In genomic region chr9:81814794-81815464, GRCh38 we compare ENCODE assay signal across 9 cellular contexts.
A peak's percentile ranks its signal among the peaks of the same experiment; 100 is the strongest.
DNase-seq lines count a peak whose midpoint lies in the region; ATAC-seq and TF ChIP-seq lines count a peak whose summit lies in the region.
"Had no signal": no experiment of that assay in that cellular context is flagged by ENCODE, and none has a peak within 500 bp of the region (broad histone marks: within the 10 kb centered on the region; RNA-seq: fewer than 3 reads in every experiment).

No MANE protein-coding gene starts in this region.

- H3K36me3 Mint-ChIP-seq in activated naive CD4-positive, alpha-beta T cell treated with anti-CD3 and anti-CD28 coated beads, Interleukin-2, amount 10 ng/mL, durations not matched to agents 7 days and 5 days: no peaks in the 10 kb centered on the region
- H3K36me3 Mint-ChIP-seq in brain: no peaks in the 10 kb centered on the region
- H3K36me3 Mint-ChIP-seq: CD4-positive, CD25-positive, alpha-beta regulatory T cell had no signal

- H3K36me3 ChIP-seq in thymus (ENCODE audit: control insufficient read depth, insufficient read depth) (no peaks in the 10 kb centered on the region), breast epithelium (no peaks in the 10 kb centered on the region)

- H3K4me1 ChIP-seq in thymus (ENCODE audit: control insufficient read depth, insufficient read depth, low read length): peaks cover 16% of the 10 kb centered on the region
- H3K4me1 ChIP-seq in breast epithelium: peaks cover 0 to 6% of the 10 kb centered on the region in 2 donors

- TF ChIP-seq POLR2A in breast epithelium (IDR thresholded peaks at IDR 0.05): no peak

- CTCF ChIA-PET in activated naive CD4-positive, alpha-beta T cell treated with anti-CD3 and anti-CD28 coated beads, Interleukin-2, amount 10 ng/mL, durations not matched to agents 7 days and 5 days (lab: Charles Lee): no interaction called here

- intact Hi-C loops in breast epithelium (cut with DNase I; ENCODE audit: low total_unique reads): no loop called here

- no peaks in the 10 kb centered on the region for H3K27me3 Mint-ChIP-seq in activated naive CD4-positive, alpha-beta T cell treated with anti-CD3 and anti-CD28 coated beads, Interleukin-2, amount 10 ng/mL, durations not matched to agents 7 days and 5 days
- no peaks in the 10 kb centered on the region for H3K27me3 Mint-ChIP-seq in brain

- peak overlapping the region; percentile 9 for H3K27ac ChIP-seq in thymus (ENCODE audit: low read depth)
- peak overlapping the region in 1 of 2 donors; percentile 54 for H3K27ac ChIP-seq in breast epithelium

- H3K27me3 ChIP-seq in thymus (ENCODE audit: control insufficient read depth, insufficient read depth) (no peaks in the 10 kb centered on the region), breast epithelium (no peaks in the 10 kb centered on the region)

- DNase-seq in activated naive CD4-positive, alpha-beta T cell treated with anti-CD3 and anti-CD28 coated beads, Interleukin-2, amount 10 ng/mL, durations not matched to agents 7 days and 5 days: no peak
- DNase-seq in activated naive CD4-positive, alpha-beta T cell treated with Interleukin-2 at 50 U/mL for 16 hours: no peak
- DNase-seq in breast epithelium (ENCODE audit: low spot score in 2 of 2) (no peak), NCI-H146 treated with DMSO at 0.1 percent for 48 hours (lab: John Stamatoyannopoulos, UW; ENCODE audit: unreplicated experiment) (no peak), islet precursor cell (no peak)
- DNase-seq: CD4-positive, CD25-positive, alpha-beta regulatory T cell had no signal

- ATAC-seq in HG03521 (IDR thresholded peaks at IDR 0.05; ENCODE audit: unreplicated experiment): peak; percentile 67

- H3K9me3 Mint-ChIP-seq in activated naive CD4-positive, alpha-beta T cell treated with anti-CD3 and anti-CD28 coated beads, Interleukin-2, amount 10 ng/mL, durations not matched to agents 7 days and 5 days: no peaks in the 10 kb centered on the region
- peaks cover 0 to 4% (median 0%) of the 10 kb centered on the region in 5 experiments for H3K9me3 Mint-ChIP-seq in brain

- 3% methylated on average over 3 of the region's 3 CpGs for WGBS in thymus

- peak overlapping the region; percentile 57 for H3K27ac Mint-ChIP-seq in activated naive CD4-positive, alpha-beta T cell treated with anti-CD3 and anti-CD28 coated beads, Interleukin-2, amount 10 ng/mL, durations not matched to agents 7 days and 5 days
- peak overlapping the region in 3 of 5 experiments; percentile 32 to 53 (median 50) for H3K27ac Mint-ChIP-seq in brain
- H3K27ac Mint-ChIP-seq: CD4-positive, CD25-positive, alpha-beta regulatory T cell had no signal

- no peak overlapping the region for H3K4me3 ChIP-seq in thymus (ENCODE audit: low read length)
- no peak overlapping the region for H3K4me3 ChIP-seq in breast epithelium

- no peak overlapping the region for H3K4me3 Mint-ChIP-seq in activated naive CD4-positive, alpha-beta T cell treated with anti-CD3 and anti-CD28 coated beads, Interleukin-2, amount 10 ng/mL, durations not matched to agents 7 days and 5 days
- no peak overlapping the region for H3K4me3 Mint-ChIP-seq in brain
- H3K4me3 Mint-ChIP-seq: CD4-positive, CD25-positive, alpha-beta regulatory T cell had no signal

- H3K4me1 Mint-ChIP-seq in activated naive CD4-positive, alpha-beta T cell treated with anti-CD3 and anti-CD28 coated beads, Interleukin-2, amount 10 ng/mL, durations not matched to agents 7 days and 5 days: peaks cover 15% of the 10 kb centered on the region
- H3K4me1 Mint-ChIP-seq in brain: peaks cover 48% of the 10 kb centered on the region

- no peaks in the 10 kb centered on the region for H3K9me3 ChIP-seq in thymus (ENCODE audit: control insufficient read depth)
- H3K9me3 ChIP-seq in breast epithelium: no peaks in the 10 kb centered on the region

- TF ChIP-seq CTCF in brain (conservative IDR thresholded peaks at IDR 0.05) (no peak), breast epithelium (IDR thresholded peaks at IDR 0.05) (no peak)
